Comparison of ENCODE assay signal across 1 cellular context in genomic region chr12:113098428-113099028, GRCh38.
TF ChIP-seq lines count a peak whose summit lies in the region.

No MANE protein-coding gene starts in this region.

TF ChIP-seq in HepG2, 621 proteins besides CTCF, POLR2A, EP300 and RAD21 (continued from another document):
- TF ChIP-seq ATF6 (CRISPR knock-in tag; conservative IDR thresholded peaks at IDR 0.05) = no peak
- TF ChIP-seq FOXP1 (IDR thresholded peaks at IDR 0.05) = no peak
- TF ChIP-seq FOXP1 (CRISPR knock-in tag; IDR thresholded peaks at IDR 0.05) = no peak
- TF ChIP-seq BCL3 (CRISPR knock-in tag; IDR thresholded peaks at IDR 0.05) = no peak
TF ChIP-seq in HepG2: peak in this region for 64.
